In genomic region chr7:30027915-30028748, GRCh38 we compare ENCODE assay signal across 8 cellular contexts. TPM values are rescaled to one million over a fixed set of nuclear protein-coding genes. Genes with fewer than 3 reads are reported as not detected.
DNase-seq lines count a peak whose midpoint lies in the region; ATAC-seq and TF ChIP-seq lines count a peak whose summit lies in the region.

Gene PLEKHA8, plus strand, starts transcription at chr7:30028412. Its CDS starts 351 bp downstream, at chr7:30028763.

- no peaks in the 10 kb centered on the region for H3K9me3 ChIP-seq in colonic mucosa

- peak within 1 kb of the TSS; percentile 88 for H3K27ac Mint-ChIP-seq in activated CD4-positive, alpha-beta T cell treated with anti-CD3 and anti-CD28 coated beads, Interleukin-2, amount 10 ng/mL, durations not matched to agents 24 days and 14 days

- H3K4me3 ChIP-seq in colonic mucosa = peak within 1 kb of the TSS; percentile 93

- H3K4me3 Mint-ChIP-seq in activated CD4-positive, alpha-beta T cell treated with anti-CD3 and anti-CD28 coated beads, Interleukin-2, amount 10 ng/mL, durations not matched to agents 24 days and 14 days = no peak within 1 kb of the TSS

- H3K9me3 Mint-ChIP-seq in activated CD4-positive, alpha-beta T cell treated with anti-CD3 and anti-CD28 coated beads, Interleukin-2, amount 10 ng/mL, durations not matched to agents 24 days and 14 days = peaks cover 3% of the 10 kb centered on the region

- intact Hi-C loops in activated CD4-positive, alpha-beta T cell treated with anti-CD3 and anti-CD28 coated beads, Interleukin-2, amount 10 ng/mL, durations not matched to agents 24 days and 14 days (cut with micrococcal nuclease) = loop anchor here (2.0 to 10.0 kb wide), 9 partner anchors 35 to 744 kb away; partner anchors contain the start of genes GARS1, MINDY4, NOD1 and SCRN1
- intact Hi-C loops in colonic mucosa (cut with DNase I) = no loop called here

- H3K4me1 Mint-ChIP-seq in activated CD4-positive, alpha-beta T cell treated with anti-CD3 and anti-CD28 coated beads, Interleukin-2, amount 10 ng/mL, durations not matched to agents 24 days and 14 days = peaks cover 26% of the 10 kb centered on the region

- no peaks in the 10 kb centered on the region for H3K27me3 ChIP-seq in colonic mucosa

- peaks cover 23% of the 10 kb centered on the region for H3K4me1 ChIP-seq in colonic mucosa

- peak within 1 kb of the TSS; percentile 88 to 92 for H3K9ac ChIP-seq in colonic mucosa (ENCODE audit: low read depth in 2 of 2, low read length in 2 of 2)

- no peaks in the 10 kb centered on the region for H3K27me3 Mint-ChIP-seq in activated CD4-positive, alpha-beta T cell treated with anti-CD3 and anti-CD28 coated beads, Interleukin-2, amount 10 ng/mL, durations not matched to agents 24 days and 14 days

- no peak for TF ChIP-seq CTCF in colonic mucosa (IDR thresholded peaks at IDR 0.05)

- ATAC-seq in GM19025 (IDR thresholded peaks at IDR 0.05; ENCODE audit: low read depth, unreplicated experiment) (peak; percentile 46), HG03196 (IDR thresholded peaks at IDR 0.05; ENCODE audit: unreplicated experiment) (peak; percentile 50)

- peak; percentile 92 for DNase-seq in Ammon's horn (ENCODE audit: low spot score)
- DNase-seq in NCI-H226 = peak; percentile 84
- DNase-seq in activated CD4-positive, alpha-beta T cell treated with anti-CD3 and anti-CD28 coated beads, Interleukin-2, amount 10 ng/mL, durations not matched to agents 24 days and 14 days = peak; percentile 98
- DNase-seq in colonic mucosa = peak; percentile 94
- DNase-seq in left kidney (ENCODE audit: low read depth, low spot score) = peak; percentile 95
- DNase-seq in stimulated activated CD4-positive, alpha-beta T cell treated with anti-CD3 and anti-CD28 coated beads, Interleukin-1b, Interleukin-23, amount 100 ng/mL, for 4 hours (ENCODE audit: low read depth in 2 of 2) = peak; percentile 81 to 87

- H3K36me3 Mint-ChIP-seq in activated CD4-positive, alpha-beta T cell treated with anti-CD3 and anti-CD28 coated beads, Interleukin-2, amount 10 ng/mL, durations not matched to agents 24 days and 14 days (ENCODE audit: low read depth) = peaks cover 4% of the 10 kb centered on the region

- H3K27ac ChIP-seq in colonic mucosa = peak within 1 kb of the TSS; percentile 91

- H3K36me3 ChIP-seq in colonic mucosa = no peaks in the 10 kb centered on the region

RNA-seq across cellular contexts. Expression of gene PLEKHA8, which starts in this region (rescaled TPM):
- 10.5 and 10.7 TPM in 2 replicates for total RNA-seq in activated CD4-positive, alpha-beta T cell treated with anti-CD3 and anti-CD28 coated beads, Interleukin-2, amount 10 ng/mL, durations not matched to agents 24 days and 14 days
- total RNA-seq in colonic mucosa = 10 to 100 TPM; 11.7 to 14.9 TPM

Comparison
In these comparisons a context has a peak if more than half of its experiments do, and no peak if none do; other contexts are left out.
1. Peak in every context shown above with its lines: DNase-seq, ATAC-seq, H3K4me3 ChIP-seq and H3K27ac ChIP-seq.